ENCODE assay signal across 28 cellular contexts in genomic region chr15:74962219-74962618, GRCh38.
"Had no signal": no experiment of that assay in that cellular context is flagged by ENCODE, and none has a peak within 500 bp of the region (broad histone marks: within the 10 kb centered on the region; RNA-seq: fewer than 3 reads in every experiment).

No MANE protein-coding gene starts in this region.

- H3K27me3 ChIP-seq: right atrium auricular region, upper lobe of right lung had no signal

- DNase-seq: dorsolateral prefrontal cortex; effector CD4-positive, alpha-beta T cell; endodermal cell; foreskin keratinocyte; heart right ventricle; hippocampal formation; left cardiac atrium; left lung; mesenchymal stem cell; midbrain; naive thymus-derived CD4-positive, alpha-beta T cell; nephron progenitor cell; nucleus accumbens; sigmoid colon; stimulated activated CD4-positive, alpha-beta T cell treated with anti-CD3 and anti-CD28 coated beads, Interleukin-2, amount 100 ng/mL, for 24 hours; stimulated activated CD4-positive, alpha-beta T cell treated with anti-CD3 and anti-CD28 coated beads, Interleukin-4, amount 100 ng/mL, for 24 hours; stimulated activated naive CD8-positive, alpha-beta T cell treated with anti-CD3 and anti-CD28 coated beads, Interleukin-15, amount 100 ng/mL, for 72 hours; transverse colon; upper lobe of right lung; uterus had no signal

- H3K4me1 ChIP-seq: foreskin keratinocyte had no signal

- H3K4me3 Mint-ChIP-seq: endodermal cell; naive thymus-derived CD4-positive, alpha-beta T cell; nephron progenitor cell; stimulated activated memory B cell treated with anti-CD40 and anti-IgM and Interleukin-4, amounts not matched to agents 10 μg/mL and 1 μg/mL and 100 μg/mL, for 72 hours had no signal

- H3K4me3 ChIP-seq: dorsolateral prefrontal cortex, esophagus muscularis mucosa, gastroesophageal sphincter, heart right ventricle, left lung, prostate gland, right atrium auricular region, sigmoid colon, suprapubic skin, transverse colon, upper lobe of right lung, uterus had no signal

- H3K27ac Mint-ChIP-seq: endodermal cell; naive thymus-derived CD4-positive, alpha-beta T cell; nephron progenitor cell; stimulated activated memory B cell treated with anti-CD40 and anti-IgM and Interleukin-4, amounts not matched to agents 10 μg/mL and 1 μg/mL and 100 μg/mL, for 72 hours had no signal

- ATAC-seq: foreskin keratinocyte; gastroesophageal sphincter; heart right ventricle; left cardiac atrium; left lung; naive thymus-derived CD4-positive, alpha-beta T cell; stimulated activated memory B cell treated with anti-CD40 and anti-IgM and Interleukin-4, amounts not matched to agents 10 μg/mL and 1 μg/mL and 100 μg/mL, for 72 hours; stimulated activated naive CD8-positive, alpha-beta T cell treated with anti-CD3 and anti-CD28 coated beads, Interleukin-15, amount 100 ng/mL, for 72 hours; upper lobe of right lung had no signal

- H3K9me3 ChIP-seq: esophagus muscularis mucosa, gastroesophageal sphincter, heart right ventricle, left lung, prostate gland, right atrium auricular region, sigmoid colon, suprapubic skin, transverse colon, upper lobe of right lung, uterus had no signal

- H3K9me3 Mint-ChIP-seq: endodermal cell; nephron progenitor cell; stimulated activated memory B cell treated with anti-CD40 and anti-IgM and Interleukin-4, amounts not matched to agents 10 μg/mL and 1 μg/mL and 100 μg/mL, for 72 hours; stimulated activated naive CD8-positive, alpha-beta T cell treated with anti-CD3 and anti-CD28 coated beads, Interleukin-15, amount 100 ng/mL, for 72 hours had no signal

- H3K36me3 ChIP-seq: esophagus muscularis mucosa, gastroesophageal sphincter, heart right ventricle, left lung, prostate gland, right atrium auricular region, sigmoid colon, suprapubic skin, transverse colon, upper lobe of right lung, uterus had no signal

- FAIRE-seq: colon, islet of Langerhans had no signal

- H3K36me3 Mint-ChIP-seq: stimulated activated memory B cell treated with anti-CD40 and anti-IgM and Interleukin-4, amounts not matched to agents 10 μg/mL and 1 μg/mL and 100 μg/mL, for 72 hours had no signal

- H3K27ac ChIP-seq: dorsolateral prefrontal cortex, esophagus muscularis mucosa, foreskin keratinocyte, gastroesophageal sphincter, heart right ventricle, prostate gland, right atrium auricular region, sigmoid colon, suprapubic skin, uterus had no signal
